ENCODE assay signal across 8 cellular contexts in the genomic region with DNA sequence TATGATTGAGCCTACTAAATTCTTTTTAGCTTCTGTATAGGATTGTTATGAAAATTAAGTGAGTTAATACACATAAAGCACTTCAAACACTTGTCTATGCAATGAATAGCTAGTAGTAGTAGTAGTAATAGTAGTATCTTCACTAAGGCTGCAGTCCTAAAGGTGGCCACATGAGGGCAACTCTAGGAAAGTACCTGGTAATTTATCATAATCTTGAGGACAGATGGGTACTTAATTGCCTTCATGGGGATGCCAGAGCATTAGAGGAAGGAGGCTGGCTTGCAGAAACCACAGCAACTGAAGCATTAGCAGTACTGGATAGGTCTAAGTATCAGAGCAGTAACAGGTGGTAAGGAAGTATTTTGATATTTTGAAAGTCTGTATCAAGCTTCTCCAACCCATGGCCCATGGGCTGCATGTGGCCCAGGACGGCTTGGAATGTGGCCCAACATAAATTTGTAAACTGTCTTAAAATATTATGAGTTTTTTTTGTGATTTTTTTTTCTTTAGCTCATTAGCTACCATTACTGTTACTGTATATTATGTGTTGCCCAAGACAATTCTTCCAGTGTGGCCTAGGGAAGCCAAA. TPM values are rescaled to one million over a fixed set of nuclear protein-coding genes. Genes with fewer than 3 reads are reported as not detected.
DNase-seq lines count a peak whose midpoint lies in the region; ATAC-seq and TF ChIP-seq lines count a peak whose summit lies in the region.

No MANE protein-coding gene starts in this region.

- DNase-seq in heart left ventricle (no peak), right cardiac atrium (no peak), KBM-7 (peak; percentile 59), dermis blood vessel endothelial cell (peak; percentile 60), prostate gland (ENCODE audit: low spot score) (peak; percentile 20), retina (no peak), dedifferentiated amniotic fluid mesenchymal stem cell (ENCODE audit: extremely low spot score) (no peak)
- DNase-seq in activated CD4-positive, CD25-positive, alpha-beta regulatory T cell treated with anti-CD3 and anti-CD28 coated beads, Interleukin-2, amount 50 U/mL, for 72 hours, result peak; percentile 49

- no peak overlapping the region for H3K4me3 ChIP-seq in heart left ventricle
- no peak overlapping the region for H3K4me3 ChIP-seq in right cardiac atrium (ENCODE audit: low read length)
- H3K4me3 ChIP-seq in prostate gland, result no peak overlapping the region

- ATAC-seq in heart left ventricle (no peak), right cardiac atrium (no peak)

- TF ChIP-seq CTCF in heart left ventricle (IDR thresholded peaks at IDR 0.05), result peak in 9 of 12 donors; percentile 8 to 42 (median 28)
- peak in 2 of 4 experiments; percentile 42 to 48 for TF ChIP-seq CTCF in prostate gland (IDR thresholded peaks at IDR 0.05)

- H3K36me3 ChIP-seq in heart left ventricle, result no peaks in the 10 kb centered on the region
- H3K36me3 ChIP-seq in prostate gland, result no peaks in the 10 kb centered on the region

- WGBS in heart left ventricle, 4 donors, result 69 to 85% (median 77%) methylated on average over 1 of the region's 1 CpG
- 82% methylated on average over 1 of the region's 1 CpG for WGBS in right cardiac atrium
- 91% methylated on average over 1 of the region's 1 CpG for WGBS in prostate gland

- H3K27me3 ChIP-seq in heart left ventricle, result peaks cover 0 to 3% (median 0%) of the 10 kb centered on the region in 9 donors
- no peaks in the 10 kb centered on the region for H3K27me3 ChIP-seq in right cardiac atrium (ENCODE audit: control insufficient read depth, insufficient read depth)
- no peaks in the 10 kb centered on the region for H3K27me3 ChIP-seq in prostate gland (replicated peaks; ENCODE audit: insufficient read depth)

- H3K27ac ChIP-seq in heart left ventricle (no peak overlapping the region), right cardiac atrium (ENCODE audit: low read length) (no peak overlapping the region), prostate gland (no peak overlapping the region)

- in situ Hi-C loops in KBM-7 (cut with MboI; ENCODE audit: low pct_unique_long_range_greater_than_20kb, low sequenced_read_pairs), result no loop called here

- H3K4me1 ChIP-seq in heart left ventricle (peaks cover 0 to 6% (median 0%) of the 10 kb centered on the region in 12 donors), right cardiac atrium (ENCODE audit: control insufficient read depth, insufficient read depth, low read length) (no peaks in the 10 kb centered on the region), prostate gland (replicated peaks) (no peaks in the 10 kb centered on the region)

- TF ChIP-seq POLR2A in heart left ventricle (IDR thresholded peaks at IDR 0.05), result no peak
- no peak for TF ChIP-seq POLR2A in prostate gland (IDR thresholded peaks at IDR 0.05)

- H3K9me3 ChIP-seq in heart left ventricle (no peaks in the 10 kb centered on the region), right cardiac atrium (ENCODE audit: control insufficient read depth, low read length) (no peaks in the 10 kb centered on the region), prostate gland (no peaks in the 10 kb centered on the region)

- intact Hi-C loops in heart left ventricle (cut with DNase I) (no loop called here), right cardiac atrium (cut with DNase I) (no loop called here), prostate gland (cut with DNase I) (no loop called here)

RNA-seq across cellular contexts. Expression of a gene that starts 17.3 kb away (rescaled TPM):
- under 1 TPM in 7 of 9 donors, not detected in 2; 0.05 to 0.92 (median 0.34) TPM for total RNA-seq in heart left ventricle
- under 1 TPM; 0.23 to 0.24 TPM for polyA plus RNA-seq in heart left ventricle
- under 1 TPM; 0.23 to 0.92 (median 0.48) TPM for total RNA-seq in right cardiac atrium
- polyA plus RNA-seq in right cardiac atrium, result 0.20 TPM
- 0.47 and 0.68 TPM in 2 replicates for total RNA-seq in dermis blood vessel endothelial cell
- total RNA-seq in prostate gland, result 1 to 10 TPM; 5.4 to 5.6 TPM

RNA-seq across cellular contexts. Expression of a gene that starts 17.4 kb away (rescaled TPM):
- total RNA-seq in heart left ventricle, result 1 to 10 TPM in 1 of 9 donors, under 1 TPM in 5, not detected in 3; 0.34 to 1.9 (median 0.73) TPM
- under 1 TPM; 0.19 to 0.80 TPM for polyA plus RNA-seq in heart left ventricle
- under 1 TPM in 1 of 4 donors, not detected in 3; 0.42 TPM for total RNA-seq in right cardiac atrium
- polyA plus RNA-seq in right cardiac atrium, result 0.48 TPM
- not detected in 2 replicates for total RNA-seq in dermis blood vessel endothelial cell
- 1 to 10 TPM; 1.6 to 5.7 TPM for total RNA-seq in prostate gland

Comparison
In these comparisons a context has a peak if more than half of its experiments do, and no peak if none do; other contexts are left out.
1. DNase-seq: peak in KBM-7 (single experiment), activated CD4-positive, CD25-positive, alpha-beta regulatory T cell treated with anti-CD3 and anti-CD28 coated beads, Interleukin-2, amount 50 U/mL, for 72 hours (single experiment), dermis blood vessel endothelial cell (single experiment) and prostate gland (single experiment); none in heart left ventricle (0 of 5), right cardiac atrium (0 of 3), retina (single experiment) and dedifferentiated amniotic fluid mesenchymal stem cell (single experiment).